Comparison of ENCODE assay signal across 1 cellular context in the genomic region with DNA sequence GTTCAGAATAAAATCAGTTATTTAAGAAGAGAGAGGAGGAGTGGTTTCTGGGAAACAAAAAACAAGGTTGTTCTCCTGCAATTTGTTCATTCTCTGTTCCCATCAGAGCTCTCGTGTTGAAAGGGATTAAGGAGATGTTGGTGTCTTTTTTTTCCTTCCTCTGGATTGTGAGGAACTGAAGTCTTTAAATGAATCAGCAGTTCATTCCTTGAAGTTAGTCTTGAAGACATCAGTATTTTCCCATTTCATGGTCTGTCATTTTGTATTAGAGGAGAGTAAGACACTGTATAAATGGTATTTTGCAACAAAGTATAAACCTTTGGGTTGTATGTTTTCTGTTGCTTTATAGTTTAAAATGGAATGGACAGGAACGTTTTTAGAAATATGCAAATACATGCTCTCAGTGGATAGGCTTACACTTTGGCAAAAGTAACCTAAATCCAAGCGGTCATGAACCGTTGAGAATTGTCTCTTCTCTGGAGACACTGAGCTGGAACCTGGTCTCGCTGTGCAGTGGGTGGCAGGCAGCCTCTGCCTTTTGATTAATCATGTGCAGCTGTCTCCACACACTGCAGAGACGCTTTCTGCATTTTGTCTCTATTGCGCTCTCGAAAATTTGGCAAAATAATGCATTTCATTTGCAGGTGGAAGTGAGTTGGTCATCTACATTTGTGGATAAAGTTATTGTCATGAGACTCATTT.
TF ChIP-seq lines count a peak whose summit lies in the region.

No MANE protein-coding gene starts in this region.

TF ChIP-seq in endothelial cell of umbilical vein, 7 proteins besides CTCF, POLR2A, EP300 and RAD21:
- TF ChIP-seq POLR2AphosphoS5 (IDR thresholded peaks at IDR 0.05; ENCODE audit: insufficient read depth, low read depth, low read length) (no peak), JUN (IDR thresholded peaks at IDR 0.05; ENCODE audit: borderline replicate concordance, insufficient read depth, insufficient read length, low read depth) (no peak), MYC (IDR thresholded peaks at IDR 0.05; ENCODE audit: low read depth, low read length) (no peak), EZH2 (IDR thresholded peaks at IDR 0.05; ENCODE audit: borderline replicate concordance, low read depth, low read length, severe bottlenecking) (no peak), GATA2 (IDR thresholded peaks at IDR 0.05; ENCODE audit: insufficient read depth, insufficient read length, low read depth, low read length) (no peak), FOS (IDR thresholded peaks at IDR 0.05; ENCODE audit: borderline replicate concordance, insufficient read depth, low read length) (no peak)
- TF ChIP-seq, protein P1, sequence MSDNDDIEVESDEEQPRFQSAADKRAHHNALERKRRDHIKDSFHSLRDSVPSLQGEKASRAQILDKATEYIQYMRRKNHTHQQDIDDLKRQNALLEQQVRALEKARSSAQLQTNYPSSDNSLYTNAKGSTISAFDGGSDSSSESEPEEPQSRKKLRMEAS (IDR thresholded peaks at IDR 0.05; ENCODE audit: insufficient read depth, insufficient read length), result no peak
